8 cellular contexts compared by ENCODE assay signal in genomic region chr17:49739662-49740271, GRCh38. TPM values are rescaled to one million over a fixed set of nuclear protein-coding genes. Genes with fewer than 3 reads are reported as not detected.
A peak's percentile ranks its signal among the peaks of the same experiment; 100 is the strongest.
DNase-seq lines count a peak whose midpoint lies in the region; ATAC-seq and TF ChIP-seq lines count a peak whose summit lies in the region.

No MANE protein-coding gene starts in this region.

- POLR2A ChIA-PET in naive thymus-derived CD8-positive, alpha-beta T cell (lab: Charles Lee), result interaction anchor here (0.5 to 9.5 kb wide), 16 partner anchors 9 to 78 kb away, joined by 3 to 277 read pairs (median 5); partner anchors contain the start of genes FAM117A, KAT7 and SLC35B1

- H3K4me1 ChIP-seq in testis, result peaks cover 31% of the 10 kb centered on the region

- H3K4me3 ChIP-seq in testis, result no peak overlapping the region

- no peaks in the 10 kb centered on the region for H3K9me3 ChIP-seq in testis

- peaks cover 81% of the 10 kb centered on the region for H3K4me1 Mint-ChIP-seq in central memory CD8-positive, alpha-beta T cell
- H3K4me1 Mint-ChIP-seq in naive thymus-derived CD8-positive, alpha-beta T cell, result peaks cover 51 to 98% (median 86%) of the 10 kb centered on the region in 4 donors

- H3K4me3 Mint-ChIP-seq in central memory CD8-positive, alpha-beta T cell, result peak overlapping the region; percentile 85
- H3K4me3 Mint-ChIP-seq in naive thymus-derived CD8-positive, alpha-beta T cell, result peak overlapping the region; percentile 82 to 97 (median 91)

- no peaks in the 10 kb centered on the region for H3K27me3 Mint-ChIP-seq in central memory CD8-positive, alpha-beta T cell
- no peaks in the 10 kb centered on the region for H3K27me3 Mint-ChIP-seq in naive thymus-derived CD8-positive, alpha-beta T cell

- no peaks in the 10 kb centered on the region for H3K36me3 ChIP-seq in testis (ENCODE audit: low read depth, missing control alignments)

- H3K27ac ChIP-seq in testis, result no peak overlapping the region

- H3K36me3 Mint-ChIP-seq in central memory CD8-positive, alpha-beta T cell (ENCODE audit: insufficient read depth), result peaks cover 28% of the 10 kb centered on the region
- H3K36me3 Mint-ChIP-seq in naive thymus-derived CD8-positive, alpha-beta T cell, result peaks cover 0 to 12% (median 8%) of the 10 kb centered on the region in 3 donors

- WGBS in testis, 2 donors, result 47 to 57% methylated on average over 6 of the region's 6 CpGs

- no peak for TF ChIP-seq POLR2A in testis (IDR thresholded peaks at IDR 0.05)

- intact Hi-C loops in testis (cut with DNase I; ENCODE audit: low total_unique reads), result no loop called here

- H3K27me3 ChIP-seq in testis, result no peaks in the 10 kb centered on the region

- TF ChIP-seq CTCF in testis (IDR thresholded peaks at IDR 0.05), result no peak

- peak overlapping the region; percentile 98 for H3K27ac Mint-ChIP-seq in central memory CD8-positive, alpha-beta T cell (ENCODE audit: low read depth)
- peak overlapping the region; percentile 97 to 100 (median 100) for H3K27ac Mint-ChIP-seq in naive thymus-derived CD8-positive, alpha-beta T cell

- ATAC-seq in activated CD4-positive, CD25-positive, alpha-beta regulatory T cell treated with anti-CD3 and anti-CD28 coated beads, Interleukin-2, amount 50 U/mL, for 24 hours, result peak; percentile 89
- peak; percentile 98 for ATAC-seq in central memory CD8-positive, alpha-beta T cell (replicated peaks; ENCODE audit: extremely low read depth, poor library complexity, severe bottlenecking)
- peak; percentile 95 to 98 for ATAC-seq in naive thymus-derived CD8-positive, alpha-beta T cell

- no peaks in the 10 kb centered on the region for H3K9me3 Mint-ChIP-seq in central memory CD8-positive, alpha-beta T cell
- H3K9me3 Mint-ChIP-seq in naive thymus-derived CD8-positive, alpha-beta T cell, result no peaks in the 10 kb centered on the region

- DNase-seq in NCI-H526 (lab: John Stamatoyannopoulos, UW) (peak; percentile 22 to 46), NCI-H526 treated with DMSO at 0.1 percent for 48 hours (lab: John Stamatoyannopoulos, UW) (no peak), NCI-H2081 (lab: John Stamatoyannopoulos, UW) (peak; percentile 72 to 81), testis (peak; percentile 52), AG08396 (ENCODE audit: low spot score) (no peak)
- peak; percentile 94 to 98 for DNase-seq in central memory CD8-positive, alpha-beta T cell (ENCODE audit: low spot score in 2 of 2)
- peak; percentile 93 to 99 (median 96) for DNase-seq in naive thymus-derived CD8-positive, alpha-beta T cell

RNA-seq across cellular contexts. Expression of gene FAM117A, which starts 24.2 kb away (rescaled TPM):
- 10 to 100 TPM; 84.5 to 90.8 TPM for total RNA-seq in naive thymus-derived CD8-positive, alpha-beta T cell
- polyA plus RNA-seq in naive thymus-derived CD8-positive, alpha-beta T cell, result 10 to 100 TPM; 36.9 to 53.6 (median 46.7) TPM
- 10 to 100 TPM; 30.2 to 38.1 TPM for total RNA-seq in testis
- polyA plus RNA-seq in testis (ENCODE audit: insufficient read depth, low read depth, low replicate concordance), result 67.3 TPM

RNA-seq across cellular contexts. Expression of gene SLC35B1, which starts 32.0 kb away (rescaled TPM):
- 10 to 100 TPM; 38.8 to 39.7 TPM for total RNA-seq in naive thymus-derived CD8-positive, alpha-beta T cell
- polyA plus RNA-seq in naive thymus-derived CD8-positive, alpha-beta T cell, result 10 to 100 TPM; 20.3 to 27.4 (median 21.8) TPM
- total RNA-seq in testis, result 10 to 100 TPM; 39.9 to 45.4 TPM
- 66.3 TPM for polyA plus RNA-seq in testis (ENCODE audit: insufficient read depth, low read depth, low replicate concordance)

RNA-seq across cellular contexts. Expression of gene KAT7, which starts 48.7 kb away (rescaled TPM):
- total RNA-seq in naive thymus-derived CD8-positive, alpha-beta T cell, result 100 to 1,000 TPM; 120 TPM
- polyA plus RNA-seq in naive thymus-derived CD8-positive, alpha-beta T cell, result 10 to 100 TPM; 34.4 to 51.1 (median 39.2) TPM
- total RNA-seq in testis, result 100 to 1,000 TPM; 122 to 123 TPM
- polyA plus RNA-seq in testis (ENCODE audit: insufficient read depth, low read depth, low replicate concordance), result 181 TPM

Comparison
In these comparisons a context has a peak if more than half of its experiments do, and no peak if none do; other contexts are left out.
1. DNase-seq: peak in NCI-H526 (2 of 2), NCI-H2081 (2 of 2), central memory CD8-positive, alpha-beta T cell (2 of 2), naive thymus-derived CD8-positive, alpha-beta T cell (10 of 10) and testis (single experiment); none in NCI-H526 treated with DMSO at 0.1 percent for 48 hours (single experiment) and AG08396 (single experiment).
2. Peak in every context shown above with its lines, with median percentiles within 50 percentile points of each other: ATAC-seq.